9 cellular contexts compared by ENCODE assay signal in genomic region chr14:60350366-60350720, GRCh38.
DNase-seq lines count a peak whose midpoint lies in the region; ATAC-seq lines count a peak whose summit lies in the region.
"Had no signal": no experiment of that assay in that cellular context is flagged by ENCODE, and none has a peak within 500 bp of the region (broad histone marks: within the 10 kb centered on the region; RNA-seq: fewer than 3 reads in every experiment).

No MANE protein-coding gene starts in this region.

- DNase-seq in SK-N-DZ (ENCODE audit: low spot score) (peak; percentile 21), left ventricle myocardium superior (no peak), SKM-1 (lab: John Stamatoyannopoulos, UW; ENCODE audit: unreplicated experiment) (no peak), NCI-H2107 (lab: John Stamatoyannopoulos, UW) (no peak)
- DNase-seq: natural killer cell had no signal

- no peaks in the 10 kb centered on the region for H3K36me3 ChIP-seq in skeletal muscle satellite cell (ENCODE audit: insufficient read depth, low read length)

- ATAC-seq in HG03175 (IDR thresholded peaks at IDR 0.05; ENCODE audit: unreplicated experiment) (peak; percentile 19), left ventricle myocardium superior (peak; percentile 73), GM18498 (IDR thresholded peaks at IDR 0.05; ENCODE audit: unreplicated experiment) (no peak)
- ATAC-seq: activated T-cell treated with anti-CD3 and anti-CD28 coated beads, Interleukin-2, amount 50 U/mL, for 72 hours had no signal

- no peak overlapping the region for H3K9ac ChIP-seq in skeletal muscle satellite cell (ENCODE audit: low read depth, low read length)

- H3K9me3 ChIP-seq in skeletal muscle satellite cell (replicated peaks; ENCODE audit: low read length), result no peaks in the 10 kb centered on the region

- H3K4me2 ChIP-seq in skeletal muscle satellite cell (ENCODE audit: low read length), result peak overlapping the region; percentile 19

- no peaks in the 10 kb centered on the region for H3K27me3 ChIP-seq in skeletal muscle satellite cell (ENCODE audit: control insufficient read depth, insufficient read depth, low read length)

- H3K4me3 ChIP-seq in skeletal muscle satellite cell (ENCODE audit: low read length), result no peak overlapping the region

- intact Hi-C loops in left ventricle myocardium superior (cut with micrococcal nuclease), result loop anchor here (5.0 kb wide), 1 partner anchor 212 kb away; no protein-coding TSS in a partner anchor

- no peaks in the 10 kb centered on the region for H3K4me1 ChIP-seq in skeletal muscle satellite cell (ENCODE audit: control insufficient read depth, insufficient read depth, low read length)
